Comparison of ENCODE assay signal across 18 cellular contexts in genomic region chr12:76290963-76291859, GRCh38. TPM values are rescaled to one million over a fixed set of nuclear protein-coding genes. Genes with fewer than 3 reads are reported as not detected.
DNase-seq lines count a peak whose midpoint lies in the region; ATAC-seq, FAIRE-seq and TF ChIP-seq lines count a peak whose summit lies in the region.
"Had no signal": no experiment of that assay in that cellular context is flagged by ENCODE, and none has a peak within 500 bp of the region (broad histone marks: within the 10 kb centered on the region; RNA-seq: fewer than 3 reads in every experiment).

No MANE protein-coding gene starts in this region.

- H3K36me3 ChIP-seq in RWPE2 (ENCODE audit: low read depth) (no peaks in the 10 kb centered on the region; the same call in 1 of the 2 replicates), gastroesophageal sphincter (no peaks in the 10 kb centered on the region), skeletal muscle satellite cell (ENCODE audit: insufficient read depth, low read length) (peaks cover 31% of the 10 kb centered on the region)

- H3K27me3 Mint-ChIP-seq in HFFc6 (ENCODE audit: insufficient read depth), result no peaks in the 10 kb centered on the region; the same call in none of the 2 replicates

- TF ChIP-seq POLR2A in gastroesophageal sphincter (IDR thresholded peaks at IDR 0.05), result no peak

- H3K27ac ChIP-seq in RWPE2 (ENCODE audit: poor library complexity, severe bottlenecking), result peak overlapping the region; percentile 33
- no peak overlapping the region for H3K27ac ChIP-seq in gastroesophageal sphincter
- H3K27ac ChIP-seq: C4-2B had no signal

- TF ChIP-seq CTCF in HFFc6 (IDR thresholded peaks at IDR 0.05) (no peak), RWPE2 (IDR thresholded peaks at IDR 0.05; ENCODE audit: poor library complexity, severe bottlenecking) (no peak), gastroesophageal sphincter (IDR thresholded peaks at IDR 0.05) (no peak), D721Med (IDR thresholded peaks at IDR 0.05; ENCODE audit: insufficient read depth, missing control alignments) (no peak)

- no peaks in the 10 kb centered on the region for H3K9me3 ChIP-seq in RWPE2 (ENCODE audit: severe bottlenecking)
- no peaks in the 10 kb centered on the region for H3K9me3 ChIP-seq in gastroesophageal sphincter
- no peaks in the 10 kb centered on the region for H3K9me3 ChIP-seq in skeletal muscle satellite cell (replicated peaks; ENCODE audit: low read length)

- FAIRE-seq in D721Med (lab: Jason Lieb, UNC), result no peak

- no peak overlapping the region for H3K4me3 ChIP-seq in RWPE2 (ENCODE audit: severe bottlenecking)
- no peak overlapping the region for H3K4me3 ChIP-seq in gastroesophageal sphincter
- no peak overlapping the region for H3K4me3 ChIP-seq in skeletal muscle satellite cell (ENCODE audit: low read length)

- H3K27me3 ChIP-seq in RWPE2 (ENCODE audit: insufficient read depth, poor library complexity, severe bottlenecking) (no peaks in the 10 kb centered on the region), gastroesophageal sphincter (no peaks in the 10 kb centered on the region), skeletal muscle satellite cell (ENCODE audit: control insufficient read depth, insufficient read depth, low read length) (no peaks in the 10 kb centered on the region)

- no peak for DNase-seq in HFFc6
- no peak for DNase-seq in RWPE2 (ENCODE audit: low spot score)
- no peak for DNase-seq in activated effector memory CD4-positive, alpha-beta T cell treated with Interleukin-2 at 50 U/mL for 16 hours
- DNase-seq in D721Med (ENCODE audit: insufficient read length, low spot score), result no peak
- DNase-seq: DMS79, GOT3, KBM-7, MV-4-11, NCI-H1417, NCI-H187, NCI-H2107, NCI-H226, NCI-H524 had no signal

- TF ChIP-seq EP300 in gastroesophageal sphincter (IDR thresholded peaks at IDR 0.05), result no peak

- peak overlapping the region; percentile 74 for H3K9ac ChIP-seq in skeletal muscle satellite cell (ENCODE audit: low read depth, low read length)

- H3K4me2 ChIP-seq in skeletal muscle satellite cell (ENCODE audit: low read length), result no peak overlapping the region

- 72 to 75% methylated on average over 2 to 3 of the region's 3 CpGs for WGBS in gastroesophageal sphincter (ENCODE audit: low coverage in 1 of 2), 2 donors

- H3K4me1 ChIP-seq in RWPE2 (ENCODE audit: insufficient read depth, poor library complexity, severe bottlenecking) (peaks cover 7% of the 10 kb centered on the region), gastroesophageal sphincter (no peaks in the 10 kb centered on the region), skeletal muscle satellite cell (ENCODE audit: control insufficient read depth, insufficient read depth, low read length) (peaks cover 51% of the 10 kb centered on the region)

- peak overlapping the region; percentile 92 for H3K27ac Mint-ChIP-seq in HFFc6

- peaks cover 32% of the 10 kb centered on the region for H3K36me3 Mint-ChIP-seq in HFFc6 (ENCODE audit: low read depth)

- H3K9me3 Mint-ChIP-seq in HFFc6, result peaks cover 8% of the 10 kb centered on the region

- peaks cover 56% of the 10 kb centered on the region for H3K4me1 Mint-ChIP-seq in HFFc6 (ENCODE audit: low read depth)

- ATAC-seq in RWPE2 (ENCODE audit: low read depth) (no peak), gastroesophageal sphincter (peak; percentile 41), HG02588 (IDR thresholded peaks at IDR 0.05; ENCODE audit: unreplicated experiment) (no peak)
- ATAC-seq: HCT116 had no signal

- no peak overlapping the region for H3K4me3 Mint-ChIP-seq in HFFc6

RNA-seq across cellular contexts. Expression of gene BBS10, which starts 57.0 kb away (rescaled TPM):
- total RNA-seq in HFFc6 (2021; fragmentation: NEBNext Ultra II Directional; extraction: Animal tissue kit (Norgen Biotek cat#: 25700)), result 10 to 100 TPM in 5 of 6 experiments, 1 to 10 TPM in 1; 10.0 to 11.8 (median 10.8) TPM
- total RNA-seq in gastroesophageal sphincter, result 10 to 100 TPM in 3 of 4 donors, 1 to 10 TPM in 1; 8.9 to 22.2 (median 16.0) TPM
- total RNA-seq in skeletal muscle satellite cell (2012; rRNA removed), result 8.4 and 9.0 TPM in 2 replicates
